In genomic region chr19:38691938-38692457, GRCh38 we compare ENCODE assay signal across 9 cellular contexts. TPM values are rescaled to one million over a fixed set of nuclear protein-coding genes. Genes with fewer than 3 reads are reported as not detected.
A peak's percentile ranks its signal among the peaks of the same experiment; 100 is the strongest.
DNase-seq lines count a peak whose midpoint lies in the region; ATAC-seq and TF ChIP-seq lines count a peak whose summit lies in the region.
"Had no signal": no experiment of that assay in that cellular context is flagged by ENCODE, and none has a peak within 500 bp of the region (broad histone marks: within the 10 kb centered on the region; RNA-seq: fewer than 3 reads in every experiment).

No MANE protein-coding gene starts in this region.

- H3K27ac Mint-ChIP-seq in activated CD4-positive, alpha-beta T cell treated with anti-CD3 and anti-CD28 coated beads, Interleukin-2, amount 10 ng/mL, durations not matched to agents 7 days and 5 days, result peak overlapping the region; percentile 17

- H3K56ac ChIP-seq in mesendoderm (ENCODE audit: low read length), result peak overlapping the region; percentile 61

- H3K27me3 Mint-ChIP-seq in activated CD4-positive, alpha-beta T cell treated with anti-CD3 and anti-CD28 coated beads, Interleukin-2, amount 10 ng/mL, durations not matched to agents 7 days and 5 days, result no peaks in the 10 kb centered on the region

- intact Hi-C loops in upper lobe of right lung (cut with DNase I), result no loop called here

- H3K18ac ChIP-seq in mesendoderm (ENCODE audit: low read length), result no peak overlapping the region

- no peak for TF ChIP-seq CTCF in upper lobe of right lung (IDR thresholded peaks at IDR 0.05)

- H3K4ac ChIP-seq in mesendoderm (ENCODE audit: low read depth, low read length), result no peak overlapping the region

- no peak overlapping the region for H3K4me3 ChIP-seq in ectodermal cell (ENCODE audit: insufficient read depth, low read depth, low read length)
- no peak overlapping the region for H3K4me3 ChIP-seq in mesendoderm (ENCODE audit: low read length)
- no peak overlapping the region for H3K4me3 ChIP-seq in upper lobe of right lung

- POLR2A ChIA-PET in activated CD4-positive, alpha-beta T cell treated with anti-CD3 and anti-CD28 coated beads, Interleukin-2, amount 10 ng/mL, durations not matched to agents 7 days and 5 days (lab: Charles Lee), result no interaction called here

- no peak overlapping the region for H2BK120ac ChIP-seq in mesendoderm (ENCODE audit: low read depth, low read length)

- DNase-seq in activated CD4-positive, alpha-beta T cell treated with anti-CD3 and anti-CD28 coated beads, Interleukin-2, amount 10 ng/mL, durations not matched to agents 7 days and 5 days, result no peak
- no peak for DNase-seq in activated CD4-positive, alpha-beta T cell treated with anti-CD3 and anti-CD28 coated beads, Interleukin-2, amount 50 U/mL, for 4 hours
- DNase-seq in mesendoderm (no peak), upper lobe of right lung (no peak), NCI-H1436 treated with DMSO at 0.1 percent for 48 hours (lab: John Stamatoyannopoulos, UW) (no peak), NCI-H2227 treated with DMSO at 0.1 percent for 48 hours (lab: John Stamatoyannopoulos, UW) (no peak)
- no peak for DNase-seq in stimulated activated CD4-positive, alpha-beta T cell treated with anti-CD3 and anti-CD28 coated beads, Interleukin-2, amount 100 ng/mL, for 48 hours
- DNase-seq: ACHN had no signal

- H3K9me3 ChIP-seq in ectodermal cell (ENCODE audit: control insufficient read depth, low read length), result no peaks in the 10 kb centered on the region
- H3K9me3 ChIP-seq in upper lobe of right lung, result no peaks in the 10 kb centered on the region

- no peak overlapping the region for H2AK5ac ChIP-seq in mesendoderm (ENCODE audit: low read length)

- CTCF ChIA-PET in activated CD4-positive, alpha-beta T cell treated with anti-CD3 and anti-CD28 coated beads, Interleukin-2, amount 10 ng/mL, durations not matched to agents 7 days and 5 days (lab: Charles Lee), result no interaction called here

- H3K36me3 Mint-ChIP-seq in activated CD4-positive, alpha-beta T cell treated with anti-CD3 and anti-CD28 coated beads, Interleukin-2, amount 10 ng/mL, durations not matched to agents 7 days and 5 days (ENCODE audit: low read depth), result peaks cover 19% of the 10 kb centered on the region

- no peak overlapping the region for H4K8ac ChIP-seq in mesendoderm (ENCODE audit: low read depth, low read length)

- H4K5ac ChIP-seq in mesendoderm (ENCODE audit: low read length), result no peak overlapping the region

- no peak overlapping the region for H3K4me3 Mint-ChIP-seq in activated CD4-positive, alpha-beta T cell treated with anti-CD3 and anti-CD28 coated beads, Interleukin-2, amount 10 ng/mL, durations not matched to agents 7 days and 5 days

- peak overlapping the region; percentile 48 for H3K23ac ChIP-seq in mesendoderm (ENCODE audit: low read length)

- H3K9me3 Mint-ChIP-seq in activated CD4-positive, alpha-beta T cell treated with anti-CD3 and anti-CD28 coated beads, Interleukin-2, amount 10 ng/mL, durations not matched to agents 7 days and 5 days, result no peaks in the 10 kb centered on the region

- H2BK15ac ChIP-seq in mesendoderm (replicated peaks; ENCODE audit: low read depth), result no peak overlapping the region

- peak; percentile 78 for ATAC-seq in upper lobe of right lung

- H3K4me1 Mint-ChIP-seq in activated CD4-positive, alpha-beta T cell treated with anti-CD3 and anti-CD28 coated beads, Interleukin-2, amount 10 ng/mL, durations not matched to agents 7 days and 5 days, result peaks cover 81% of the 10 kb centered on the region

- WGBS in ectodermal cell, 2 experiments, result 94% methylated on average over 15 of the region's 15 CpGs
- no CpG with 5 or more reads among the region's 15 CpGs for WGBS in mesendoderm (ENCODE audit: extremely low coverage, insufficient coverage, low lambda C conversion rate)

- no peak overlapping the region for H2BK5ac ChIP-seq in mesendoderm (ENCODE audit: low read length)

- H3K27me3 ChIP-seq in ectodermal cell (ENCODE audit: control insufficient read depth, insufficient read depth, low read length, poor library complexity, severe bottlenecking) (no peaks in the 10 kb centered on the region), mesendoderm (ENCODE audit: insufficient read depth, low read length, poor library complexity) (no peaks in the 10 kb centered on the region), upper lobe of right lung (no peaks in the 10 kb centered on the region)

- H3K4me1 ChIP-seq in ectodermal cell (ENCODE audit: control insufficient read depth, insufficient read depth, low read length) (peaks cover 25% of the 10 kb centered on the region), mesendoderm (ENCODE audit: control insufficient read depth, low read depth, low read length) (peaks cover 4% of the 10 kb centered on the region), upper lobe of right lung (peaks cover 72% of the 10 kb centered on the region)

- no peak overlapping the region for H3K4me2 ChIP-seq in mesendoderm (ENCODE audit: low read length)

- H3K79me2 ChIP-seq in mesendoderm (ENCODE audit: control insufficient read depth, insufficient read depth, low read length), result peaks cover 76% of the 10 kb centered on the region

- H3K9ac ChIP-seq in mesendoderm (ENCODE audit: low read length), result no peak overlapping the region

- H3K36me3 ChIP-seq in ectodermal cell (ENCODE audit: control insufficient read depth, insufficient read depth, low read length) (no peaks in the 10 kb centered on the region), mesendoderm (ENCODE audit: control insufficient read depth, insufficient read depth, low read length) (no peaks in the 10 kb centered on the region), upper lobe of right lung (peaks cover 11% of the 10 kb centered on the region)

- H3K79me1 ChIP-seq in mesendoderm (ENCODE audit: low read length), result peaks cover 17% of the 10 kb centered on the region

- peak overlapping the region; percentile 95 for H3K27ac ChIP-seq in ectodermal cell (ENCODE audit: insufficient read depth, low read depth, low read length, poor library complexity, severe bottlenecking)
- H3K27ac ChIP-seq in mesendoderm (ENCODE audit: low read depth, low read length), result peak overlapping the region; percentile 34
- peak overlapping the region; percentile 79 for H3K27ac ChIP-seq in upper lobe of right lung

RNA-seq across cellular contexts. Expression of gene ACTN4, which starts 44.5 kb away (rescaled TPM):
- total RNA-seq in activated CD4-positive, alpha-beta T cell treated with anti-CD3 and anti-CD28 coated beads, Interleukin-2, amount 10 ng/mL, durations not matched to agents 7 days and 5 days, result 100 to 1,000 TPM; 337 to 354 TPM
- polyA plus RNA-seq in ectodermal cell (2013, experiment 1 of 4), result 346 TPM
- 360 TPM for polyA plus RNA-seq in ectodermal cell (2013, experiment 2 of 4)
- polyA plus RNA-seq in ectodermal cell (2013, experiment 3 of 4), result 244 TPM
- polyA plus RNA-seq in ectodermal cell (2013, experiment 4 of 4), result 264 TPM
- polyA plus RNA-seq in mesendoderm (2013, experiment 1 of 2), result 294 TPM
- polyA plus RNA-seq in mesendoderm (2013, experiment 2 of 2), result 302 TPM
- 565 TPM for total RNA-seq in upper lobe of right lung

RNA-seq across cellular contexts. Expression of gene CAPN12, which starts 52.3 kb away (rescaled TPM):
- total RNA-seq in activated CD4-positive, alpha-beta T cell treated with anti-CD3 and anti-CD28 coated beads, Interleukin-2, amount 10 ng/mL, durations not matched to agents 7 days and 5 days, result 1 to 10 TPM; 3.5 to 3.7 TPM
- polyA plus RNA-seq in ectodermal cell (2013, experiment 1 of 4), result 5.0 TPM
- 7.7 TPM for polyA plus RNA-seq in ectodermal cell (2013, experiment 2 of 4)
- polyA plus RNA-seq in ectodermal cell (2013, experiment 3 of 4), result 7.0 TPM
- polyA plus RNA-seq in ectodermal cell (2013, experiment 4 of 4), result 6.4 TPM
- 6.6 TPM for polyA plus RNA-seq in mesendoderm (2013, experiment 1 of 2)
- polyA plus RNA-seq in mesendoderm (2013, experiment 2 of 2), result 6.5 TPM
- 14.4 TPM for total RNA-seq in upper lobe of right lung

Comparison
In these comparisons a context has a peak if more than half of its experiments do, and no peak if none do; other contexts are left out.
1. H3K27ac ChIP-seq: peak in every context shown above with its lines; median percentile 95 in ectodermal cell; 79 in upper lobe of right lung; 34 in mesendoderm.